Comparison of ENCODE assay signal across 8 cellular contexts in genomic region chr10:12350167-12350872, GRCh38. TPM values are rescaled to one million over a fixed set of nuclear protein-coding genes. Genes with fewer than 3 reads are reported as not detected.
A peak's percentile ranks its signal among the peaks of the same experiment; 100 is the strongest.
DNase-seq lines count a peak whose midpoint lies in the region; ATAC-seq and TF ChIP-seq lines count a peak whose summit lies in the region.

No MANE protein-coding gene starts in this region.

- peak; percentile 26 for ATAC-seq in HG03039 (IDR thresholded peaks at IDR 0.05; ENCODE audit: unreplicated experiment)
- ATAC-seq in SK-N-SH treated with all-trans-retinoic acid at 6 μM for 48 hours, result peak; percentile 51
- ATAC-seq in GM19463 (IDR thresholded peaks at IDR 0.05; ENCODE audit: unreplicated experiment), result no peak
- no peak for ATAC-seq in GM21390 (IDR thresholded peaks at IDR 0.05; ENCODE audit: unreplicated experiment)

- H3K9me3 ChIP-seq in left ventricle myocardium inferior (replicated peaks), result no peaks in the 10 kb centered on the region

- DNase-seq in GM10266 (ENCODE audit: extremely low spot score), result peak; percentile 64
- DNase-seq in amniotic epithelial cell (ENCODE audit: low read depth), result peak; percentile 10
- DNase-seq in left ventricle myocardium inferior, result peak; percentile 21
- peak in 9 of 10 donors; percentile 16 to 91 (median 36) for DNase-seq in posterior cingulate gyrus

- H3K27me3 ChIP-seq in left ventricle myocardium inferior (ENCODE audit: low read depth), result no peaks in the 10 kb centered on the region

- TF ChIP-seq CTCF in GM10266 (IDR thresholded peaks at IDR 0.05; ENCODE audit: control insufficient read depth, insufficient read depth, low read depth, missing control alignments) (no peak), left ventricle myocardium inferior (IDR thresholded peaks at IDR 0.05; ENCODE audit: borderline replicate concordance) (peak; percentile 17)

- H3K27ac ChIP-seq in left ventricle myocardium inferior (replicated peaks), result peak overlapping the region; percentile 87

- peaks cover 35% of the 10 kb centered on the region for H3K4me1 ChIP-seq in left ventricle myocardium inferior

- intact Hi-C loops in left ventricle myocardium inferior (cut with micrococcal nuclease), result no loop called here
- intact Hi-C loops in posterior cingulate gyrus (cut with DNase I), result no loop called here

- peak overlapping the region; percentile 92 for H3K4me3 ChIP-seq in left ventricle myocardium inferior

- H3K36me3 ChIP-seq in left ventricle myocardium inferior, result no peaks in the 10 kb centered on the region

TF ChIP-seq in SK-N-SH treated with all-trans-retinoic acid at 6 μM for 48 hours, 23 proteins besides CTCF, POLR2A, EP300 and RAD21:
- TF ChIP-seq OSR1 (CRISPR knock-in tag; IDR thresholded peaks at IDR 0.05) (no peak), SNAI2 (CRISPR knock-in tag; IDR thresholded peaks at IDR 0.05) (no peak)

RNA-seq across cellular contexts. Expression of gene CAMK1D, which starts 1.0 kb away (rescaled TPM):
- 2.5 TPM for total RNA-seq in left ventricle myocardium inferior

Comparison
In these comparisons a context has a peak if more than half of its experiments do, and no peak if none do; other contexts are left out.
1. DNase-seq: peak in every context shown above with its lines; median percentile 64 in GM10266; 36 in posterior cingulate gyrus; 21 in left ventricle myocardium inferior; 10 in amniotic epithelial cell.
2. ATAC-seq: peak in HG03039 (single experiment) and SK-N-SH treated with all-trans-retinoic acid at 6 μM for 48 hours (single experiment); none in GM19463 (single experiment) and GM21390 (single experiment).